10 cellular contexts compared by ENCODE assay signal in the genomic region with DNA sequence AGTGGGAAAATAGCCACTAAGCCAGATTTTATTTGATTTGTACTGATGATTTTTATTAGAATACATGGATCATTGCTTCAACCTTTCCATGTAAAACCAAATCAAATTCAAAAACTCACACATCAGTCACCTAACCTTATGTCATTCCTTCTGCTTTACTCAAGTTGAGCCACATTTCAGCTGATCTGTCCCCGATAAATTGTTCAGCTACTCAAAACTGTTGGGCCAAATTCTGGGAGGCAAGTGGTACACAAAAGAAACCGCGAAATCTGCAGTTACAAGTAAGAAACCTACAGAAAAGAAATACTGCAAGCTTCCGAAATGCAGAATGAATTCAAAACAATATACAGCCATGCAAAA.
A peak's percentile ranks its signal among the peaks of the same experiment; 100 is the strongest.
DNase-seq lines count a peak whose midpoint lies in the region; ATAC-seq and TF ChIP-seq lines count a peak whose summit lies in the region.
"Had no signal": no experiment of that assay in that cellular context is flagged by ENCODE, and none has a peak within 500 bp of the region (broad histone marks: within the 10 kb centered on the region; RNA-seq: fewer than 3 reads in every experiment).

No MANE protein-coding gene starts in this region.

- H3K27ac Mint-ChIP-seq in CD8-positive, alpha-beta T cell, result peak overlapping the region; percentile 47

- H3K9me2 ChIP-seq in SK-N-SH, result no peaks in the 10 kb centered on the region

- H3K9me3 Mint-ChIP-seq in CD8-positive, alpha-beta T cell, result no peaks in the 10 kb centered on the region
- H3K9me3 Mint-ChIP-seq: nephron had no signal

- no peak for TF ChIP-seq EP300 in SK-N-SH (IDR thresholded peaks at IDR 0.05; ENCODE audit: borderline replicate concordance in 1 of 2, low read depth in 1 of 2, low read length in 1 of 2)

- H3K79me2 ChIP-seq in SK-N-SH (ENCODE audit: insufficient read depth), result peaks cover 74% of the 10 kb centered on the region

- peaks cover 17% of the 10 kb centered on the region for H3K4me1 Mint-ChIP-seq in CD8-positive, alpha-beta T cell (ENCODE audit: low read depth)

- TF ChIP-seq CTCF in CD8-positive, alpha-beta T cell (IDR thresholded peaks at IDR 0.05), result no peak
- no peak for TF ChIP-seq CTCF in SK-N-SH (IDR thresholded peaks at IDR 0.05)
- no peak for TF ChIP-seq CTCF in foreskin fibroblast (IDR thresholded peaks at IDR 0.05; ENCODE audit: low read depth, low read length)

- H4K20me1 ChIP-seq in SK-N-SH (ENCODE audit: insufficient read depth), result no peaks in the 10 kb centered on the region

- no peaks in the 10 kb centered on the region for H3K4me1 ChIP-seq in CD8-positive, alpha-beta T cell (ENCODE audit: insufficient read depth, low read length)
- H3K4me1 ChIP-seq in SK-N-SH (ENCODE audit: control insufficient read depth in 1 of 2, insufficient read depth in 2 of 2, low read depth in 1 of 2, low read length in 1 of 2), result peaks cover 5 to 24% of the 10 kb centered on the region in 2 experiments; a peak in 3 of 4 replicates

- 84% methylated on average over 4 of the region's 4 CpGs for WGBS in SK-N-SH (ENCODE audit: low lambda C conversion rate)

- peak overlapping the region; percentile 95 for H3K4me3 Mint-ChIP-seq in CD8-positive, alpha-beta T cell

- intact Hi-C loops in CD8-positive, alpha-beta T cell (cut with DNase I, micrococcal nuclease), result no loop called here

- DNase-seq in CD8-positive, alpha-beta T cell, result no peak
- no peak for DNase-seq in SK-N-SH
- no peak for DNase-seq in foreskin fibroblast
- DNase-seq in skeletal muscle cell (ENCODE audit: low read depth), result no peak
- DNase-seq in NCI-H345 (lab: John Stamatoyannopoulos, UW), result no peak
- no peak for DNase-seq in activated gamma-delta T cell treated with Interleukin-2 at 50 U/mL for 16 hours

- peak overlapping the region; percentile 81 for H3K4me2 ChIP-seq in SK-N-SH

- CTCF ChIA-PET in CD8-positive, alpha-beta T cell (lab: Charles Lee), result no interaction called here
- CTCF ChIA-PET in SK-N-SH (lab: Yijun Ruan, JAX), result interaction anchor here (0.8 to 1.7 kb wide), 3 partner anchors 26 to 101 kb away, joined by 3 to 7 read pairs (median 4); no protein-coding TSS in a partner anchor

- POLR2A ChIA-PET in CD8-positive, alpha-beta T cell (lab: Charles Lee), result no interaction called here
- POLR2A ChIA-PET in SK-N-SH (lab: Yijun Ruan, JAX), result no interaction called here

- H2AFZ ChIP-seq in SK-N-SH (ENCODE audit: low read depth), result peak overlapping the region; percentile 5; the same call in 1 of the 2 replicates

- H3K36me3 ChIP-seq in CD8-positive, alpha-beta T cell (ENCODE audit: insufficient read depth, low read length), result no peaks in the 10 kb centered on the region
- no peaks in the 10 kb centered on the region for H3K36me3 ChIP-seq in SK-N-SH (replicated peaks in 1 of 2; ENCODE audit: control insufficient read depth in 1 of 2, insufficient read depth in 2 of 2, low read length in 1 of 2)

- H3K27me3 Mint-ChIP-seq in CD8-positive, alpha-beta T cell (ENCODE audit: low read depth), result no peaks in the 10 kb centered on the region

- no peak for TF ChIP-seq RAD21 in SK-N-SH (IDR thresholded peaks at IDR 0.05; ENCODE audit: low read length)

- no peak overlapping the region for H3K27ac ChIP-seq in CD8-positive, alpha-beta T cell (ENCODE audit: low read depth, low read length)
- peak overlapping the region; percentile 75 to 91 for H3K27ac ChIP-seq in SK-N-SH (ENCODE audit: low read depth in 2 of 2, low read length in 1 of 2)
- H3K27ac ChIP-seq: epithelial cell of prostate had no signal

- peak overlapping the region; percentile 52; the same call in 1 of the 2 replicates for H3K9ac ChIP-seq in SK-N-SH

- H3K9me3 ChIP-seq in CD8-positive, alpha-beta T cell (ENCODE audit: low read length), result no peaks in the 10 kb centered on the region
- H3K9me3 ChIP-seq in SK-N-SH, result no peaks in the 10 kb centered on the region

- ATAC-seq in CD8-positive, alpha-beta T cell, result no peak
- ATAC-seq in GM18909 (IDR thresholded peaks at IDR 0.05; ENCODE audit: poor library complexity, unreplicated experiment) (no peak), GM18868 (IDR thresholded peaks at IDR 0.05; ENCODE audit: unreplicated experiment) (no peak)

- H3K36me3 Mint-ChIP-seq in CD8-positive, alpha-beta T cell, result peaks cover 2% of the 10 kb centered on the region

- peaks cover 18% of the 10 kb centered on the region for H3F3A ChIP-seq in SK-N-SH (replicated peaks; ENCODE audit: insufficient read depth)

- H3K27me3 ChIP-seq in CD8-positive, alpha-beta T cell (ENCODE audit: insufficient read depth, low read length), result no peaks in the 10 kb centered on the region
- H3K27me3 ChIP-seq in SK-N-SH (ENCODE audit: insufficient read depth), result no peaks in the 10 kb centered on the region

- H3K4me3 ChIP-seq in CD8-positive, alpha-beta T cell (ENCODE audit: low read depth, low read length), result no peak overlapping the region
- H3K4me3 ChIP-seq in SK-N-SH (ENCODE audit: low read depth in 2 of 2, low read length in 1 of 2) (peak overlapping the region; percentile 49 to 62; a peak in 3 of 4 replicates), foreskin fibroblast (ENCODE audit: low read depth in 1 of 2, low read length in 2 of 2) (peak overlapping the region; percentile 32 to 66), skeletal muscle cell (ENCODE audit: low read depth, low read length) (peak overlapping the region; percentile 45)

TF ChIP-seq in SK-N-SH, 30 proteins besides CTCF, POLR2A, EP300 and RAD21:
- TF ChIP-seq ELF1 (IDR thresholded peaks at IDR 0.05), result no peak
- no peak for TF ChIP-seq GABPA (IDR thresholded peaks at IDR 0.05; ENCODE audit: low read depth)
- TF ChIP-seq EZH2phosphoT487 (IDR thresholded peaks at IDR 0.05; ENCODE audit: borderline replicate concordance, low read depth), result no peak
- TF ChIP-seq, protein P1, sequence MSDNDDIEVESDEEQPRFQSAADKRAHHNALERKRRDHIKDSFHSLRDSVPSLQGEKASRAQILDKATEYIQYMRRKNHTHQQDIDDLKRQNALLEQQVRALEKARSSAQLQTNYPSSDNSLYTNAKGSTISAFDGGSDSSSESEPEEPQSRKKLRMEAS (IDR thresholded peaks at IDR 0.05; ENCODE audit: low read depth), result no peak
- TF ChIP-seq, protein P2, sequence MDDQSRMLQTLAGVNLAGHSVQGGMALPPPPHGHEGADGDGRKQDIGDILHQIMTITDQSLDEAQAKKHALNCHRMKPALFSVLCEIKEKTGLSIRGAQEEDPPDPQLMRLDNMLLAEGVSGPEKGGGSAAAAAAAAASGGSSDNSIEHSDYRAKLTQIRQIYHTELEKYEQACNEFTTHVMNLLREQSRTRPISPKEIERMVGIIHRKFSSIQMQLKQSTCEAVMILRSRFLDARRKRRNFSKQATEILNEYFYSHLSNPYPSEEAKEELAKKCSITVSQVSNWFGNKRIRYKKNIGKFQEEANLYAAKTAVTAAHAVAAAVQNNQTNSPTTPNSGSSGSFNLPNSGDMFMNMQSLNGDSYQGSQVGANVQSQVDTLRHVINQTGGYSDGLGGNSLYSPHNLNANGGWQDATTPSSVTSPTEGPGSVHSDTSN (IDR thresholded peaks at IDR 0.05), result no peak
- TF ChIP-seq TEAD4 (IDR thresholded peaks at IDR 0.05; ENCODE audit: borderline replicate concordance, insufficient read depth), result no peak
- no peak for TF ChIP-seq JUND (IDR thresholded peaks at IDR 0.05)
- TF ChIP-seq YY1 (IDR thresholded peaks at IDR 0.05; ENCODE audit: low read depth), result no peak
